1 cellular context compared by ENCODE assay signal in the genomic region with DNA sequence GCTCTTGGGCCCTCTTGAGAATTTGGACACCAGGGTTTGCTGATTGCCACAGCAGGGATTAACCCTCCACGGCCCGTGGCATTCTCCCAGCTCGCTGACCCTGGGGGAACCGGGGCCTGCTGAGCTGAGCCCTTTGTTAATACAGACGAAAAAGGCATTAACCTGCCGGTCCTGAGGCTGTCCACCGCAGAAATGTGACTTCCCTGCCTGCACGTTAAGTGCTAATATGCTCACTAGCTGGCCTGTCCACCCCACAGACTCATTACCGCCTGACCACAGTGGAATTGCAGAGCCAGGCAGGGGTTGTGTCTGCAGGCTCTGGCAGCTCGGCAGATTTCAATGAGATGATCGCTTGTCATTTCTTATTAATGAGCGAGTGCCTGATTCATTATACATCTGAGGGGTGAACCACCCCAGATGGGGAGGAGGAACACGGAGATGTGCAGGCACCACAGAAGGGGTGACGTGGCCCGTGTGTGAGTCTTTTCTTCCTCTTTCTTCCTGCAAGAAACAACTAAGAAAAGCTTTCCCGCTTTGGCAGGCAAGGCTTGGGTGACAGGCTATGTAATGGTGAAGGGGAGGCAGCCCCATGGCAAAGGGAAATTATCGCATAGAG.
TF ChIP-seq lines count a peak whose summit lies in the region.

No MANE protein-coding gene starts in this region.

TF ChIP-seq in H1, 55 proteins besides CTCF, POLR2A, EP300 and RAD21:
- no peak for TF ChIP-seq USF2 (IDR thresholded peaks at IDR 0.05; ENCODE audit: low read length)
- no peak for TF ChIP-seq E2F6 (IDR thresholded peaks at IDR 0.05)
- no peak for TF ChIP-seq TAF7 (optimal IDR thresholded peaks at IDR 0.05; ENCODE audit: borderline replicate concordance, low read depth, low read length)
- TF ChIP-seq CBX5 (IDR thresholded peaks at IDR 0.05; ENCODE audit: low read depth, low read length): no peak
- no peak for TF ChIP-seq CTBP2 (IDR thresholded peaks at IDR 0.05; ENCODE audit: borderline replicate concordance, insufficient read depth, insufficient read length, low read length)
- no peak for TF ChIP-seq SIRT6 (IDR thresholded peaks at IDR 0.05; ENCODE audit: low read length)
- no peak for TF ChIP-seq POU5F1 (IDR thresholded peaks at IDR 0.05; ENCODE audit: low read depth, low read length)
- no peak for TF ChIP-seq CHD7 (IDR thresholded peaks at IDR 0.05; ENCODE audit: insufficient replicate concordance, low read length)
- no peak for TF ChIP-seq NANOG (IDR thresholded peaks at IDR 0.05; ENCODE audit: insufficient read depth, low read depth, low read length, poor library complexity, severe bottlenecking)
- TF ChIP-seq FOSL1 (IDR thresholded peaks at IDR 0.05; ENCODE audit: insufficient read depth, low read depth, low read length): no peak
- no peak for TF ChIP-seq EZH2 (IDR thresholded peaks at IDR 0.05; ENCODE audit: low read depth, low read length, severe bottlenecking)
- TF ChIP-seq PHF8 (conservative IDR thresholded peaks at IDR 0.05; ENCODE audit: low read depth, low read length): no peak
- no peak for TF ChIP-seq HDAC6 (IDR thresholded peaks at IDR 0.05; ENCODE audit: low read depth, low read length)
- TF ChIP-seq TEAD4 (IDR thresholded peaks at IDR 0.05; ENCODE audit: low read depth, low read length): no peak
- no peak for TF ChIP-seq SRF (IDR thresholded peaks at IDR 0.05; ENCODE audit: low read depth, low read length)
TF ChIP-seq in H1: peak in this region for 0.
